In genomic region chr6:33407132-33407718, GRCh38 we compare ENCODE assay signal across 10 cellular contexts.
DNase-seq lines count a peak whose midpoint lies in the region; ATAC-seq, FAIRE-seq and TF ChIP-seq lines count a peak whose summit lies in the region.
"Had no signal": no experiment of that assay in that cellular context is flagged by ENCODE, and none has a peak within 500 bp of the region (broad histone marks: within the 10 kb centered on the region; RNA-seq: fewer than 3 reads in every experiment).

No MANE protein-coding gene starts in this region.

- H3K4me3 ChIP-seq in astrocyte of the cerebellum (ENCODE audit: low read depth, low read length) = no peak overlapping the region

- in situ Hi-C loops in astrocyte of the cerebellum (cut with HindIII; ENCODE audit: low sequenced_read_pairs) = no loop called here

- no peaks in the 10 kb centered on the region for H3K27me3 Mint-ChIP-seq in nephron (ENCODE audit: low read depth)
- H3K27me3 Mint-ChIP-seq: effector memory CD8-positive, alpha-beta T cell had no signal

- no peak for ATAC-seq in HG03460 (IDR thresholded peaks at IDR 0.05; ENCODE audit: unreplicated experiment)
- ATAC-seq: effector memory CD8-positive, alpha-beta T cell had no signal

- peak; percentile 30 for TF ChIP-seq CTCF in D721Med (IDR thresholded peaks at IDR 0.05; ENCODE audit: insufficient read depth, missing control alignments)
- TF ChIP-seq CTCF in astrocyte of the cerebellum (IDR thresholded peaks at IDR 0.05; ENCODE audit: low read depth, low read length, missing control alignments) = peak; percentile 14
- peak in 2 of 3 experiments; percentile 18 to 47 for TF ChIP-seq CTCF in nephron (IDR thresholded peaks at IDR 0.05; ENCODE audit: unreplicated experiment in 3 of 3)

- DNase-seq in D721Med (ENCODE audit: insufficient read length, low spot score) (no peak), Kasumi-1 (lab: John Stamatoyannopoulos, UW) (peak; percentile 51 to 55), astrocyte of the cerebellum (ENCODE audit: low read depth) (peak; percentile 43), NCI-H774 (lab: John Stamatoyannopoulos, UW) (no peak)
- no peak for DNase-seq in activated CD4-positive, alpha-beta T cell treated with anti-CD3 and anti-CD28 coated beads, Interleukin-2, amount 50 U/mL, for 48 hours
- DNase-seq in activated CD4-positive, CD25-positive, alpha-beta regulatory T cell treated with anti-CD3 and anti-CD28 coated beads, Interleukin-2, amount 50 U/mL, for 72 hours = no peak
- DNase-seq: effector memory CD8-positive, alpha-beta T cell; NCI-H2227 treated with DMSO at 0.1 percent for 48 hours had no signal

- no peak overlapping the region for H3K4me3 Mint-ChIP-seq in nephron
- H3K4me3 Mint-ChIP-seq: effector memory CD8-positive, alpha-beta T cell had no signal

- H3K9me3 Mint-ChIP-seq in nephron = no peaks in the 10 kb centered on the region
- H3K9me3 Mint-ChIP-seq: effector memory CD8-positive, alpha-beta T cell had no signal

- peaks cover 38% of the 10 kb centered on the region for H3K36me3 Mint-ChIP-seq in nephron (ENCODE audit: low read depth)

- H3K4me1 Mint-ChIP-seq in nephron = peaks cover 12% of the 10 kb centered on the region

- H3K27ac Mint-ChIP-seq in nephron = peak overlapping the region; percentile 31 to 68 (median 50)

- FAIRE-seq in D721Med (lab: Jason Lieb, UNC) = no peak

Comparison
In these comparisons a context has a peak if more than half of its experiments do, and no peak if none do; other contexts are left out.
1. DNase-seq: peak in Kasumi-1 (2 of 2) and astrocyte of the cerebellum (single experiment); none in D721Med (single experiment), activated CD4-positive, alpha-beta T cell treated with anti-CD3 and anti-CD28 coated beads, Interleukin-2, amount 50 U/mL, for 48 hours (0 of 2), activated CD4-positive, CD25-positive, alpha-beta regulatory T cell treated with anti-CD3 and anti-CD28 coated beads, Interleukin-2, amount 50 U/mL, for 72 hours (single experiment) and NCI-H774 (single experiment).
2. Peak in every context shown above with its lines, with median percentiles within 50 percentile points of each other: CTCF ChIP-seq.